9 cellular contexts compared by ENCODE assay signal in the genomic region with DNA sequence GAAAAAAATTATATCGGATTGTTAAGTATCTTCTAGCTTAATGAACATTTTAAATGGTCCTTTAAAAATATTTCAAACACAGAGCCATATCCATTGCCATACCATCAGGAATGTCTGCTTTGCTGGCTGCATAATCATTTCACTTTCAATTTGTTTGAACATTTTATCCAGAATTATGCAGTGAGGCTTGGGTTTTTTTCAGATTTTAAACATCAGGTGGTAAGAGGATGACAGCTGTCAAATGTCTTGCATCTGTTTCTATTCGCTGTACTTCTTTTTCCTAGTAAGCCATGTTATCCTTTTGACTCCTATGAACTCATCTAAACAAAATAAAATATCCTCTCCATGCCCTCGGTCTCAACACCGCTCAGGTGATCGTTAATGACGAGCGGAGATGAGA. TPM values are rescaled to one million over a fixed set of nuclear protein-coding genes. Genes with fewer than 3 reads are reported as not detected.
DNase-seq lines count a peak whose midpoint lies in the region; ATAC-seq and TF ChIP-seq lines count a peak whose summit lies in the region.
"Had no signal": no experiment of that assay in that cellular context is flagged by ENCODE, and none has a peak within 500 bp of the region (broad histone marks: within the 10 kb centered on the region; RNA-seq: fewer than 3 reads in every experiment).

No MANE protein-coding gene starts in this region.

- no peak for DNase-seq in Jurkat, Clone E6-1 (ENCODE audit: low read depth, low spot score)
- no peak for DNase-seq in natural killer cell treated with Interleukin-12 subunit alpha and Interleukin-12 subunit beta and Interleukin-15 and Interleukin-18, amount 100 ng/mL, for 72 hours (ENCODE audit: low spot score)
- no peak for DNase-seq in pons (ENCODE audit: low spot score)
- no peak for DNase-seq in NCI-H2227 treated with DMSO at 0.1 percent for 48 hours (lab: John Stamatoyannopoulos, UW)
- no peak for DNase-seq in stimulated activated CD4-positive, alpha-beta T cell treated with anti-CD3 and anti-CD28 coated beads, Interleukin-2, amount 100 ng/mL, for 24 hours
- DNase-seq in NCI-H446 (lab: John Stamatoyannopoulos, UW), result no peak
- DNase-seq: amniotic stem cell had no signal

- H3K27me3 Mint-ChIP-seq in natural killer cell treated with Interleukin-12 subunit alpha and Interleukin-12 subunit beta and Interleukin-15 and Interleukin-18, amount 100 ng/mL, for 72 hours, result no peaks in the 10 kb centered on the region

- H3K27ac Mint-ChIP-seq in natural killer cell treated with Interleukin-12 subunit alpha and Interleukin-12 subunit beta and Interleukin-15 and Interleukin-18, amount 100 ng/mL, for 72 hours, result peak overlapping the region; percentile 86 to 98

- peak overlapping the region; percentile 89 for H3K4me3 Mint-ChIP-seq in natural killer cell treated with Interleukin-12 subunit alpha and Interleukin-12 subunit beta and Interleukin-15 and Interleukin-18, amount 100 ng/mL, for 72 hours

- no peaks in the 10 kb centered on the region for H3K36me3 Mint-ChIP-seq in natural killer cell treated with Interleukin-12 subunit alpha and Interleukin-12 subunit beta and Interleukin-15 and Interleukin-18, amount 100 ng/mL, for 72 hours

- no peak for TF ChIP-seq CTCF in C4-2B (conservative IDR thresholded peaks at IDR 0.05)

- H3K4me3 ChIP-seq in Jurkat, Clone E6-1 (ENCODE audit: low read length), result peak overlapping the region; percentile 89

- no peaks in the 10 kb centered on the region for H3K9me3 Mint-ChIP-seq in natural killer cell treated with Interleukin-12 subunit alpha and Interleukin-12 subunit beta and Interleukin-15 and Interleukin-18, amount 100 ng/mL, for 72 hours

- ATAC-seq in natural killer cell treated with Interleukin-12 subunit alpha and Interleukin-12 subunit beta and Interleukin-15 and Interleukin-18, amount 100 ng/mL, for 72 hours, result no peak

- H3K4me1 Mint-ChIP-seq in natural killer cell treated with Interleukin-12 subunit alpha and Interleukin-12 subunit beta and Interleukin-15 and Interleukin-18, amount 100 ng/mL, for 72 hours (ENCODE audit: low read depth in 2 of 2), result peaks cover 22 to 27% of the 10 kb centered on the region in 2 donors

- peak overlapping the region; percentile 91 for H3K27ac ChIP-seq in C4-2B
- H3K27ac ChIP-seq in cingulate gyrus (ENCODE audit: low read depth, low read length), result peak overlapping the region; percentile 77

RNA-seq across cellular contexts. Expression of gene RFC1, which starts 0.8 kb away (rescaled TPM):
- polyA plus RNA-seq in Jurkat, Clone E6-1 (2012; ENCODE audit: insufficient read depth, insufficient read length), result 66.6 TPM
- 100 to 1,000 TPM in 1 of 2 donors, 10 to 100 TPM in 1; 74.9 to 102 TPM for total RNA-seq in natural killer cell treated with Interleukin-12 subunit alpha and Interleukin-12 subunit beta and Interleukin-15 and Interleukin-18, amount 100 ng/mL, for 72 hours

RNA-seq across cellular contexts. Expression of gene KLB, which starts 41.4 kb away (rescaled TPM):
- polyA plus RNA-seq in Jurkat, Clone E6-1 (2012; ENCODE audit: insufficient read depth, insufficient read length), result not detected
- total RNA-seq in natural killer cell treated with Interleukin-12 subunit alpha and Interleukin-12 subunit beta and Interleukin-15 and Interleukin-18, amount 100 ng/mL, for 72 hours, result under 1 TPM in 1 of 2 donors, not detected in 1; 0.05 TPM
